ENCODE assay signal across 8 cellular contexts in the genomic region with DNA sequence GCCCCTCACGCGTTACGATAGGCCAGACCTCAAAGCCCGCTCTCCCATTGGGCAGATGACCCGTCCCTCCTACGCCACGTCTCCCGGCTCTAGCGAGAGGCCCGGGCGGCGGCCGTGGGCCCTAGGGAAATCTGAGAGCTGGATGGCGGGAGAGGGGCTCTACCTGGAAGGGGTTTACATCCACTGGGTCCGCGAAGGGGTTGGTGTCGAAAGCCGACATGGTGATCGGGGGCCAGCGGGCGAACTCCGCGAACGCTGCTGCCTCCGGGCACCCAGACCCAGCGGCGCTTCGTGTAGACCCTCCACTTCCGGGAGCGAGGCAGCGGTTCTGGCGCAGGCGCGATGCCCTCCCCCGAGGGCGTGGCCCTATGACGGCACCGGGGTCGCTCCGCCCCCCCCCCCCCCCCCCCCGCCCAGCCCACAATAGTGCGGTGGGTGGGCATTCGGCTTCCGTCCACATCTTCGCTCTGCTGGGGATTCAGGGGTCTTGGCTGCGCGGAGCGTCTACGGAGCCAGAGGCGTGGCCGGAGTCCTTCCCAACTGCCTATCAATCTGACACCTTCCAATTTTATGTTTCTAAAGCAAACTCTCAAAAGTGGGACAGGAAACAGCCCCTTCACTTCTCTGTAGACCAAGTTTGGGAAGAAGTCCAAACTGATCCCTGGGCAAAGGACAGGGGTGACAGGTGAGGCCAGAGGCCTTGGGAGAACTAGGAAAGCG. TPM values are rescaled to one million over a fixed set of nuclear protein-coding genes. Genes with fewer than 3 reads are reported as not detected.
DNase-seq lines count a peak whose midpoint lies in the region; ATAC-seq and TF ChIP-seq lines count a peak whose summit lies in the region.

A gene with protein sequence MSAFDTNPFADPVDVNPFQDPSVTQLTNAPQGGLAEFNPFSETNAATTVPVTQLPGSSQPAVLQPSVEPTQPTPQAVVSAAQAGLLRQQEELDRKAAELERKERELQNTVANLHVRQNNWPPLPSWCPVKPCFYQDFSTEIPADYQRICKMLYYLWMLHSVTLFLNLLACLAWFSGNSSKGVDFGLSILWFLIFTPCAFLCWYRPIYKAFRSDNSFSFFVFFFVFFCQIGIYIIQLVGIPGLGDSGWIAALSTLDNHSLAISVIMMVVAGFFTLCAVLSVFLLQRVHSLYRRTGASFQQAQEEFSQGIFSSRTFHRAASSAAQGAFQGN (minus strand): TSS at position 330 of the 720 bp plus-strand sequence. CDS start 110 bp downstream, at position 220.

- no peaks in the 10 kb centered on the region for H3K9me3 Mint-ChIP-seq in activated CD4-positive, alpha-beta T cell treated with anti-CD3 and anti-CD28 coated beads for 36 hours (ENCODE audit: low read depth)
- no peaks in the 10 kb centered on the region for H3K9me3 Mint-ChIP-seq in chondrocyte (ENCODE audit: low read depth)

- no peaks in the 10 kb centered on the region for H3K27me3 Mint-ChIP-seq in activated CD4-positive, alpha-beta T cell treated with anti-CD3 and anti-CD28 coated beads for 36 hours
- H3K27me3 Mint-ChIP-seq in chondrocyte (ENCODE audit: low read depth), result no peaks in the 10 kb centered on the region

- TF ChIP-seq CTCF in BJ (IDR thresholded peaks at IDR 0.05; ENCODE audit: insufficient read depth, low read depth, low read length), result no peak
- no peak for TF ChIP-seq CTCF in chondrocyte (IDR thresholded peaks at IDR 0.05)

- peak within 1 kb of the TSS; percentile 87 for H3K27ac Mint-ChIP-seq in activated CD4-positive, alpha-beta T cell treated with anti-CD3 and anti-CD28 coated beads for 36 hours
- peak within 1 kb of the TSS; percentile 98 for H3K27ac Mint-ChIP-seq in chondrocyte (ENCODE audit: unreplicated experiment)

- DNase-seq in BJ (ENCODE audit: low read depth) (peak; percentile 59), GM19240 (ENCODE audit: insufficient read length, low spot score) (peak; percentile 96), NCI-H524 (lab: John Stamatoyannopoulos, UW) (peak; percentile 93 to 95), chondrocyte (ENCODE audit: low spot score) (peak; percentile 98), kidney glomerular epithelial cell (lab: John Stamatoyannopoulos, UW) (peak; percentile 95)
- peak; percentile 94 for DNase-seq in activated CD4-positive, alpha-beta T cell treated with anti-CD3 and anti-CD28 coated beads for 36 hours
- peak; percentile 86 to 89 for DNase-seq in stimulated activated CD4-positive, alpha-beta T cell treated with anti-CD3 and anti-CD28 coated beads, Interleukin-15, amount 100 ng/mL, for 48 hours (ENCODE audit: low read depth in 2 of 2)

- peak within 1 kb of the TSS; percentile 87 for H3K4me3 Mint-ChIP-seq in activated CD4-positive, alpha-beta T cell treated with anti-CD3 and anti-CD28 coated beads for 36 hours
- H3K4me3 Mint-ChIP-seq in chondrocyte (ENCODE audit: unreplicated experiment), result peak within 1 kb of the TSS; percentile 90

- POLR2A ChIA-PET in BJ (lab: Charles Lee), result no interaction called here
- POLR2A ChIA-PET in activated CD4-positive, alpha-beta T cell treated with anti-CD3 and anti-CD28 coated beads for 36 hours (lab: Charles Lee), result no interaction called here

- ATAC-seq in HG03457 (IDR thresholded peaks at IDR 0.05; ENCODE audit: unreplicated experiment), result peak; percentile 71
- peak; percentile 84 for ATAC-seq in activated CD4-positive, alpha-beta T cell treated with anti-CD3 and anti-CD28 coated beads for 36 hours

- H3K27me3 ChIP-seq in BJ (ENCODE audit: control insufficient read depth, insufficient read depth, low read length), result peaks cover 3% of the 10 kb centered on the region; the same call in 1 of the 2 replicates

- peaks cover 15% of the 10 kb centered on the region for H3K36me3 Mint-ChIP-seq in activated CD4-positive, alpha-beta T cell treated with anti-CD3 and anti-CD28 coated beads for 36 hours (ENCODE audit: low read depth)
- no peaks in the 10 kb centered on the region for H3K36me3 Mint-ChIP-seq in chondrocyte (ENCODE audit: low read depth)

- CTCF ChIA-PET in BJ (lab: Yijun Ruan, JAX), result interaction anchor here (1.6 kb wide), 1 partner anchor 16 kb away, joined by 7 read pairs; a partner anchor contains a TSS
- CTCF ChIA-PET in activated CD4-positive, alpha-beta T cell treated with anti-CD3 and anti-CD28 coated beads for 36 hours (lab: Charles Lee), result interaction anchor here (0.6 to 1.3 kb wide), 5 partner anchors 10 to 80 kb away, joined by 3 read pairs; no protein-coding TSS in a partner anchor

- peaks cover 48% of the 10 kb centered on the region for H3K4me1 Mint-ChIP-seq in activated CD4-positive, alpha-beta T cell treated with anti-CD3 and anti-CD28 coated beads for 36 hours
- peaks cover 45% of the 10 kb centered on the region for H3K4me1 Mint-ChIP-seq in chondrocyte (ENCODE audit: low read depth)

- intact Hi-C loops in activated CD4-positive, alpha-beta T cell treated with anti-CD3 and anti-CD28 coated beads for 36 hours (cut with DNase I, micrococcal nuclease), result loop anchor here (1.0 to 10.0 kb wide), 16 partner anchors 16 to 878 kb away; a partner anchor contains a TSS

- H3K4me3 ChIP-seq in BJ (ENCODE audit: low read depth, low read length), result peak within 1 kb of the TSS; percentile 85

- H3K36me3 ChIP-seq in BJ (ENCODE audit: control insufficient read depth, insufficient read depth, low read length), result peaks cover 1% of the 10 kb centered on the region; the same call in 1 of the 2 replicates

RNA-seq across cellular contexts. Expression of the gene that starts here (rescaled TPM):
- 144 and 192 TPM in 2 replicates for polyA plus RNA-seq in BJ (2011; rRNA removed)
- 64.4 and 112 TPM in 2 replicates for polyA minus RNA-seq in BJ (2011; rRNA and poly(A)+ RNA removed)
- total RNA-seq in activated CD4-positive, alpha-beta T cell treated with anti-CD3 and anti-CD28 coated beads for 36 hours, result 10 to 100 TPM; 61.6 to 83.4 TPM
- 67.4 to 75.5 TPM (median 67.9 TPM) in 3 replicates for total RNA-seq in chondrocyte

Comparison
In these comparisons a context has a peak if more than half of its experiments do, and no peak if none do; other contexts are left out.
1. Peak in every context shown above with its lines: DNase-seq, ATAC-seq and H3K4me3 ChIP-seq.